ENCODE assay signal across 32 cellular contexts in genomic region chr5:35357973-35358372, GRCh38.
"Had no signal": no experiment of that assay in that cellular context is flagged by ENCODE, and none has a peak within 500 bp of the region (broad histone marks: within the 10 kb centered on the region; RNA-seq: fewer than 3 reads in every experiment).

No MANE protein-coding gene starts in this region.

- H3K27me3 ChIP-seq: MG63 had no signal

- H3K4me3 ChIP-seq: MG63 had no signal

- H3K9me3 ChIP-seq: MG63 had no signal

- DNase-seq: Karpas-422, Kasumi-1, MG63, MM.1S, MV-4-11, NCI-H1048, NCI-H1092, NCI-H1092 treated with DMSO at 0.1 percent for 48 hours, NCI-H1105, NCI-H1105 treated with DMSO at 0.1 percent for 48 hours, NCI-H1417 treated with DMSO at 0.1 percent for 48 hours, NCI-H1436, NCI-H1436 treated with DMSO at 0.1 percent for 48 hours, NCI-H146, NCI-H1694, NCI-H1694 treated with DMSO at 0.1 percent for 48 hours, NCI-H187, NCI-H187 treated with DMSO at 0.1 percent for 48 hours, NCI-H1930, NCI-H2029, NCI-H2029 treated with DMSO at 0.1 percent for 48 hours, NCI-H2081, NCI-H2081 treated with DMSO at 0.1 percent for 48 hours, NCI-H2107, NCI-H2171, NCI-H2171 treated with DMSO at 0.1 percent for 48 hours, NCI-H2227 treated with DMSO at 0.1 percent for 48 hours, NCI-H226, NCI-H345, NCI-H510A, NCI-H510A treated with DMSO at 0.1 percent for 48 hours, NCI-H524 had no signal

- H3K36me3 ChIP-seq: MG63 had no signal
